Comparison of ENCODE assay signal across 19 cellular contexts in the genomic region with DNA sequence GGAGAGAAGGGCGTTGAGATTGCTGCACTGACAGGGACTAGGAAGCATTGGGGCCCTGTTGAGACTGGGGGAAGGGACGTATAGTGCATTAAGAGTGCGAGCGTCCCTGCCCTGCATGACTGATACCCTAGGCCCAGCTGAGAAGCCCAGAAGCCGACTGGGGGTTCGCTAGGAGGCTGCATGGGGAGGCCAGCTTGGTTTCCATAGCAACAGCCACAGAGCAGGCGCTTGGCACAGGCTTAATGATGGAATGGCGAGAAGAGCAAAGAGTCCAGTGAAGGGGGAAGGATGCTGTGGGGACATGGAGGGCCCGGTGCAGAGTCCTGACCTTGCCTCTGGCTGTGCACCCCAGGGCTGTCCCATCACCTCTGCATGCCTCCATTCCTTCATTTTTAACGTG. TPM values are rescaled to one million over a fixed set of nuclear protein-coding genes. Genes with fewer than 3 reads are reported as not detected.
DNase-seq lines count a peak whose midpoint lies in the region; ATAC-seq and TF ChIP-seq lines count a peak whose summit lies in the region.
"Had no signal": no experiment of that assay in that cellular context is flagged by ENCODE, and none has a peak within 500 bp of the region (broad histone marks: within the 10 kb centered on the region; RNA-seq: fewer than 3 reads in every experiment).

No MANE protein-coding gene starts in this region.

- H3K27ac ChIP-seq in HEK293 (ENCODE audit: extremely low read depth, low read depth, low read length) = no peak overlapping the region
- peak overlapping the region; percentile 75 for H3K27ac ChIP-seq in angular gyrus (ENCODE audit: low read depth, low read length)
- no peak overlapping the region for H3K27ac ChIP-seq in neural progenitor cell
- no peak overlapping the region for H3K27ac ChIP-seq in left ventricle myocardium inferior (replicated peaks)
- H3K27ac ChIP-seq: KMS-11 had no signal

- H3K4me3 ChIP-seq in HEK293 (ENCODE audit: low read depth, low read length) (no peak overlapping the region), neural progenitor cell (no peak overlapping the region), left ventricle myocardium inferior (no peak overlapping the region)

- POLR2A ChIA-PET in HEK293 (lab: Yijun Ruan, JAX) = no interaction called here

- H3F3A ChIP-seq in neural progenitor cell (ENCODE audit: low read depth) = no peaks in the 10 kb centered on the region

- H3K9me3 Mint-ChIP-seq in neural progenitor cell = no peaks in the 10 kb centered on the region

- no peak overlapping the region for H3K27ac Mint-ChIP-seq in neural progenitor cell

- CTCF ChIA-PET in HEK293 (lab: Yijun Ruan, JAX) = interaction anchor here (7.1 to 9.4 kb wide), 3 partner anchors 14 to 65 kb away, joined by 65 to 108 read pairs (median 76); partner anchors contain the start of gene KIF21B

- no peak overlapping the region for H3K4me3 Mint-ChIP-seq in neural progenitor cell

- no peak overlapping the region for H2AFZ ChIP-seq in neural progenitor cell (replicated peaks)

- no peaks in the 10 kb centered on the region for H3K36me3 Mint-ChIP-seq in neural progenitor cell

- ATAC-seq in left cardiac atrium = no peak
- ATAC-seq: HCT116, Panc1 had no signal

- no peaks in the 10 kb centered on the region for H4K20me1 ChIP-seq in neural progenitor cell (ENCODE audit: low read depth)

- no peak overlapping the region for H3K9ac ChIP-seq in neural progenitor cell
- H3K9ac ChIP-seq: KMS-11 had no signal

- no peaks in the 10 kb centered on the region for H3K4me1 ChIP-seq in HEK293 (ENCODE audit: control insufficient read depth, insufficient read depth, low read length)
- H3K4me1 ChIP-seq in neural progenitor cell = no peaks in the 10 kb centered on the region
- H3K4me1 ChIP-seq in left ventricle myocardium inferior = peaks cover 7% of the 10 kb centered on the region

- no peak overlapping the region for H3K4me2 ChIP-seq in neural progenitor cell
- H3K4me2 ChIP-seq: KMS-11 had no signal

- TF ChIP-seq CTCF in HEK293 (tag by site-specific recombination; IDR thresholded peaks at IDR 0.05) (no peak), neural progenitor cell (IDR thresholded peaks at IDR 0.05) (no peak), left ventricle myocardium inferior (IDR thresholded peaks at IDR 0.05; ENCODE audit: borderline replicate concordance) (no peak)

- H3K79me2 ChIP-seq in neural progenitor cell (ENCODE audit: low read depth) = no peaks in the 10 kb centered on the region

- intact Hi-C loops in left cardiac atrium (cut with DNase I) = no loop called here
- intact Hi-C loops in left ventricle myocardium inferior (cut with micrococcal nuclease) = no loop called here

- H3K27me3 ChIP-seq in neural progenitor cell (no peaks in the 10 kb centered on the region), left ventricle myocardium inferior (ENCODE audit: low read depth) (peaks cover 19% of the 10 kb centered on the region)

- DNase-seq in NCI-H748 (lab: John Stamatoyannopoulos, UW; ENCODE audit: unreplicated experiment) (peak; percentile 11), NCI-H748 treated with DMSO at 0.1 percent for 48 hours (lab: John Stamatoyannopoulos, UW) (no peak), neural progenitor cell (ENCODE audit: low spot score) (peak; percentile 46), left cardiac atrium (no peak), left ventricle myocardium inferior (no peak), NCI-H345 (lab: John Stamatoyannopoulos, UW) (no peak)
- DNase-seq: C1 segment of cervical spinal cord, GF-D8, MV-4-11, NCI-H1417 treated with DMSO at 0.1 percent for 48 hours, NCI-H187 treated with DMSO at 0.1 percent for 48 hours, NCI-H2171, SW 1271, T-helper 2 cell had no signal

- H3K36me3 ChIP-seq in HEK293 (ENCODE audit: control insufficient read depth in 2 of 2, insufficient read depth in 1 of 2, low read length in 2 of 2) = no peaks in the 10 kb centered on the region
- H3K36me3 ChIP-seq in neural progenitor cell = no peaks in the 10 kb centered on the region
- no peaks in the 10 kb centered on the region for H3K36me3 ChIP-seq in left ventricle myocardium inferior

- peaks cover 8% of the 10 kb centered on the region for H3K4me1 Mint-ChIP-seq in neural progenitor cell

- H3K27me3 Mint-ChIP-seq in neural progenitor cell (ENCODE audit: insufficient read depth, low read depth) = peaks cover 9% of the 10 kb centered on the region

- H3K9me3 ChIP-seq in HEK293 (ENCODE audit: control insufficient read depth, insufficient read depth, low read depth, low read length) (no peaks in the 10 kb centered on the region), neural progenitor cell (ENCODE audit: low read depth) (no peaks in the 10 kb centered on the region), left ventricle myocardium inferior (replicated peaks) (no peaks in the 10 kb centered on the region)

TF ChIP-seq in HEK293, 187 proteins besides CTCF, POLR2A, EP300 and RAD21:
- TF ChIP-seq ZBTB8A (tag by site-specific recombination; IDR thresholded peaks at IDR 0.05) (no peak), ZNF341 (tag by site-specific recombination; IDR thresholded peaks at IDR 0.05; ENCODE audit: low read depth) (peak; percentile 31; the same call in 1 of the 2 replicates)

RNA-seq across cellular contexts. Expression of gene KIF21B, which starts 15.0 kb away (rescaled TPM):
- total RNA-seq in neural progenitor cell (ENCODE audit: low replicate concordance) = 6.4 and 15.6 TPM in 2 replicates
- total RNA-seq in left cardiac atrium = 1 to 10 TPM in 1 of 2 donors, under 1 TPM in 1; 0.94 to 1.0 TPM
- total RNA-seq in left ventricle myocardium inferior = 0.47 TPM

Comparison
In these comparisons a context has a peak if more than half of its experiments do, and no peak if none do; other contexts are left out.
1. DNase-seq: peak in NCI-H748 (single experiment) and neural progenitor cell (single experiment); none in NCI-H748 treated with DMSO at 0.1 percent for 48 hours (single experiment), left cardiac atrium (single experiment), left ventricle myocardium inferior (single experiment) and NCI-H345 (single experiment).